Comparison of ENCODE assay signal across 8 cellular contexts in the genomic region with DNA sequence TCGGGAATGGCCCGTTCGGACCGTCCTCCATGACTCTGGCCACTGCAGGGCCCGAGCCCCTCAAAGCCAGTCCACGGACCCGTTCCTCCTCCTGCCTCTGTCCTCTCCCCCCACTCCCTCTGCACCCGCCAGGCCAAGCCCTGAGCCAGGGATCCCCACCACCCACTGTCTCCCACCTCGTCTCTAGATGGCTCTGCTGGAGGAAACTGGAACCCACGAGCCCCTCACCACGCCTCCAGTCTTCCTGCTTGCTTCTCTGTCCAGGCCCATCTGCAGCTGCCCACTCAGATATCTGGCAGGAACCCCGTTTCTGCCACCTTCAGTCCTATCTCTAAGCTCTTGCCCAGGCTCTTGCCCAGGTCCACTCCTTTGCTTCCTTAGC. TPM values are rescaled to one million over a fixed set of nuclear protein-coding genes. Genes with fewer than 3 reads are reported as not detected.
DNase-seq lines count a peak whose midpoint lies in the region; ATAC-seq, FAIRE-seq and TF ChIP-seq lines count a peak whose summit lies in the region.

No MANE protein-coding gene starts in this region.

- H3K79me2 ChIP-seq in astrocyte (ENCODE audit: insufficient read depth, low read length): no peaks in the 10 kb centered on the region

- in situ Hi-C loops in gastrocnemius medialis (cut with MboI; ENCODE audit: low sequenced_read_pairs in 4 of 4): no loop called here

- H3K36me3 ChIP-seq in astrocyte (ENCODE audit: insufficient read depth, low read length) (no peaks in the 10 kb centered on the region), left lung (no peaks in the 10 kb centered on the region), subcutaneous abdominal adipose tissue (ENCODE audit: control insufficient read depth in 5 of 5, insufficient read depth in 5 of 5, low read length in 5 of 5) (no peaks in the 10 kb centered on the region), gastrocnemius medialis (no peaks in the 10 kb centered on the region)

- intact Hi-C loops in left lung (cut with DNase I): no loop called here
- intact Hi-C loops in gastrocnemius medialis (cut with DNase I; ENCODE audit: low total_unique reads): no loop called here

- peak overlapping the region; percentile 35 for H3K4me3 Mint-ChIP-seq in activated CD4-positive, alpha-beta T cell treated with anti-CD3 and anti-CD28 coated beads, Interleukin-2, amount 10 ng/mL, durations not matched to agents 7 days and 5 days
- H3K4me3 Mint-ChIP-seq in astrocyte (ENCODE audit: unreplicated experiment): peak overlapping the region; percentile 64

- no peak for TF ChIP-seq POLR2A in gastrocnemius medialis (IDR thresholded peaks at IDR 0.05)

- H3K4me3 ChIP-seq in astrocyte (ENCODE audit: insufficient read depth, low read depth, low read length) (peak overlapping the region; percentile 37), left lung (peak overlapping the region; percentile 19 to 25), subcutaneous abdominal adipose tissue (ENCODE audit: low read depth in 1 of 5, low read length in 5 of 5) (peak overlapping the region in 4 of 5 donors; percentile 27 to 64 (median 56)), gastrocnemius medialis (peak overlapping the region in 2 of 4 donors; percentile 35 to 37)

- H3K4me1 Mint-ChIP-seq in activated CD4-positive, alpha-beta T cell treated with anti-CD3 and anti-CD28 coated beads, Interleukin-2, amount 10 ng/mL, durations not matched to agents 7 days and 5 days: peaks cover 14% of the 10 kb centered on the region
- H3K4me1 Mint-ChIP-seq in astrocyte (ENCODE audit: low read depth, unreplicated experiment): peaks cover 2% of the 10 kb centered on the region

- H3K27ac ChIP-seq in astrocyte (ENCODE audit: low read depth, low read length): no peak overlapping the region
- no peak overlapping the region for H3K27ac ChIP-seq in left lung
- no peak overlapping the region for H3K27ac ChIP-seq in subcutaneous abdominal adipose tissue (ENCODE audit: low read depth, low read length)
- H3K27ac ChIP-seq in gastrocnemius medialis: no peak overlapping the region

- peak overlapping the region; percentile 82 for H3K4me2 ChIP-seq in astrocyte (ENCODE audit: low read length)

- no peak overlapping the region for H3K27ac Mint-ChIP-seq in activated CD4-positive, alpha-beta T cell treated with anti-CD3 and anti-CD28 coated beads, Interleukin-2, amount 10 ng/mL, durations not matched to agents 7 days and 5 days
- H3K27ac Mint-ChIP-seq in astrocyte (ENCODE audit: unreplicated experiment): no peak overlapping the region

- peaks cover 31% of the 10 kb centered on the region for H3K27me3 ChIP-seq in astrocyte (ENCODE audit: insufficient read depth, low read length)
- peaks cover 36 to 95% of the 10 kb centered on the region in 2 donors for H3K27me3 ChIP-seq in left lung
- H3K27me3 ChIP-seq in subcutaneous abdominal adipose tissue (ENCODE audit: control insufficient read depth in 5 of 5, insufficient read depth in 4 of 5, low read length in 5 of 5): peaks cover 16 to 60% (median 44%) of the 10 kb centered on the region in 5 donors
- H3K27me3 ChIP-seq in gastrocnemius medialis: peaks cover 24 to 48% (median 38%) of the 10 kb centered on the region in 3 donors

- POLR2A ChIA-PET in activated CD4-positive, alpha-beta T cell treated with anti-CD3 and anti-CD28 coated beads, Interleukin-2, amount 10 ng/mL, durations not matched to agents 7 days and 5 days (lab: Charles Lee): no interaction called here

- no peak for FAIRE-seq in astrocyte (lab: Jason Lieb, UNC)

- H2AFZ ChIP-seq in astrocyte (ENCODE audit: low read depth, low read length): peak overlapping the region; percentile 86

- H4K20me1 ChIP-seq in astrocyte (ENCODE audit: insufficient read depth, low read length): no peaks in the 10 kb centered on the region

- peaks cover 28% of the 10 kb centered on the region for H3K27me3 Mint-ChIP-seq in activated CD4-positive, alpha-beta T cell treated with anti-CD3 and anti-CD28 coated beads, Interleukin-2, amount 10 ng/mL, durations not matched to agents 7 days and 5 days
- peaks cover 70% of the 10 kb centered on the region for H3K27me3 Mint-ChIP-seq in astrocyte (ENCODE audit: low read depth, unreplicated experiment)

- no peak for DNase-seq in activated CD4-positive, alpha-beta T cell treated with anti-CD3 and anti-CD28 coated beads, Interleukin-2, amount 10 ng/mL, durations not matched to agents 7 days and 5 days
- no peak for DNase-seq in activated CD4-positive, alpha-beta T cell treated with anti-CD3 and anti-CD28 coated beads, Interleukin-2, amount 50 U/mL, for 4 hours
- DNase-seq in astrocyte (ENCODE audit: low read depth) (no peak), left lung (no peak), cerebellar nuclear complex (lab: John Stamatoyannopoulos, UW) (no peak), gastrocnemius medialis (no peak), GOT3 (lab: John Stamatoyannopoulos, UW) (no peak)

- H3K9ac ChIP-seq in astrocyte (ENCODE audit: low read length): no peak overlapping the region
- H3K9ac ChIP-seq in subcutaneous abdominal adipose tissue (ENCODE audit: low read length in 5 of 5): peak overlapping the region in 2 of 5 donors; percentile 13 to 59

- CTCF ChIA-PET in activated CD4-positive, alpha-beta T cell treated with anti-CD3 and anti-CD28 coated beads, Interleukin-2, amount 10 ng/mL, durations not matched to agents 7 days and 5 days (lab: Charles Lee): interaction anchor here (0.7 to 1.6 kb wide), 2 partner anchors 23 to 35 kb away, joined by 3 to 4 read pairs; no protein-coding TSS in a partner anchor

- ATAC-seq in left lung (no peak), gastrocnemius medialis (no peak)

- no peaks in the 10 kb centered on the region for H3K36me3 Mint-ChIP-seq in activated CD4-positive, alpha-beta T cell treated with anti-CD3 and anti-CD28 coated beads, Interleukin-2, amount 10 ng/mL, durations not matched to agents 7 days and 5 days (ENCODE audit: low read depth)
- H3K36me3 Mint-ChIP-seq in astrocyte (ENCODE audit: low read depth, unreplicated experiment): peaks cover 2% of the 10 kb centered on the region

- H3K4me1 ChIP-seq in astrocyte (ENCODE audit: insufficient read depth, low read length): no peaks in the 10 kb centered on the region
- peaks cover 5 to 22% of the 10 kb centered on the region in 2 donors for H3K4me1 ChIP-seq in left lung
- H3K4me1 ChIP-seq in subcutaneous abdominal adipose tissue (ENCODE audit: control insufficient read depth in 5 of 5, insufficient read depth in 5 of 5, low read length in 5 of 5): peaks cover 0 to 15% (median 8%) of the 10 kb centered on the region in 5 donors
- peaks cover 0 to 11% of the 10 kb centered on the region in 2 donors for H3K4me1 ChIP-seq in gastrocnemius medialis

- no peaks in the 10 kb centered on the region for H3K9me3 ChIP-seq in astrocyte (ENCODE audit: insufficient read depth, low read depth, low read length)
- H3K9me3 ChIP-seq in left lung: no peaks in the 10 kb centered on the region
- H3K9me3 ChIP-seq in subcutaneous abdominal adipose tissue (ENCODE audit: control insufficient read depth in 5 of 5, low read length in 5 of 5): no peaks in the 10 kb centered on the region
- H3K9me3 ChIP-seq in gastrocnemius medialis: no peaks in the 10 kb centered on the region

- no peaks in the 10 kb centered on the region for H3K9me3 Mint-ChIP-seq in activated CD4-positive, alpha-beta T cell treated with anti-CD3 and anti-CD28 coated beads, Interleukin-2, amount 10 ng/mL, durations not matched to agents 7 days and 5 days
- peaks cover 2% of the 10 kb centered on the region for H3K9me3 Mint-ChIP-seq in astrocyte (ENCODE audit: unreplicated experiment)

- TF ChIP-seq CTCF in astrocyte (IDR thresholded peaks at IDR 0.05; ENCODE audit: insufficient read depth, low read depth, low read length) (no peak), left lung (IDR thresholded peaks at IDR 0.05) (no peak), gastrocnemius medialis (IDR thresholded peaks at IDR 0.05 in 4 of 5, conservative IDR thresholded peaks at IDR 0.05 in 1 of 5) (no peak)

RNA-seq across cellular contexts. Expression of a gene that starts 24.3 kb away (rescaled TPM):
- total RNA-seq in activated CD4-positive, alpha-beta T cell treated with anti-CD3 and anti-CD28 coated beads, Interleukin-2, amount 10 ng/mL, durations not matched to agents 7 days and 5 days: under 1 TPM in 1 of 2 experiments, not detected in 1; 0.07 TPM
- total RNA-seq in astrocyte: 0.07 and 0.09 TPM in 2 replicates
- under 1 TPM; 0.21 to 0.35 TPM for total RNA-seq in left lung
- total RNA-seq in gastrocnemius medialis: under 1 TPM in 1 of 4 donors, not detected in 3; 0.13 TPM

RNA-seq across cellular contexts. Expression of a gene that starts 43.0 kb away (rescaled TPM):
- total RNA-seq in activated CD4-positive, alpha-beta T cell treated with anti-CD3 and anti-CD28 coated beads, Interleukin-2, amount 10 ng/mL, durations not matched to agents 7 days and 5 days: 10 to 100 TPM; 61.1 to 63.5 TPM
- total RNA-seq in astrocyte (336 and 362 TPM in 2 replicates), left lung (100 to 1,000 TPM; 214 to 240 TPM), gastrocnemius medialis (10 to 100 TPM; 27.5 to 34.2 (median 31.8) TPM)

RNA-seq across cellular contexts. Expression of a gene that starts 50.3 kb away (rescaled TPM):
- 10 to 100 TPM; 29.9 to 35.3 TPM for total RNA-seq in activated CD4-positive, alpha-beta T cell treated with anti-CD3 and anti-CD28 coated beads, Interleukin-2, amount 10 ng/mL, durations not matched to agents 7 days and 5 days
- total RNA-seq in astrocyte (33.2 and 36.0 TPM in 2 replicates), left lung (10 to 100 TPM; 54.5 to 60.2 TPM), gastrocnemius medialis (10 to 100 TPM; 52.7 to 88.6 (median 70.5) TPM)
